Comparison of ENCODE assay signal across 8 cellular contexts in genomic region chr1:154327466-154328317, GRCh38. TPM values are rescaled to one million over a fixed set of nuclear protein-coding genes. Genes with fewer than 3 reads are reported as not detected.
DNase-seq lines count a peak whose midpoint lies in the region; ATAC-seq and TF ChIP-seq lines count a peak whose summit lies in the region.

No MANE protein-coding gene starts in this region.

- H3K9ac ChIP-seq in NT2/D1 (ENCODE audit: insufficient read length, low read depth), result peak overlapping the region; percentile 57

- WGBS in ectodermal cell, 2 experiments, result 64 to 67% methylated on average over 5 of the region's 5 CpGs

- H3K36me3 ChIP-seq in NT2/D1 (ENCODE audit: insufficient read depth, insufficient read length, low read length), result peaks cover 37% of the 10 kb centered on the region
- peaks cover 10% of the 10 kb centered on the region for H3K36me3 ChIP-seq in ectodermal cell (ENCODE audit: control insufficient read depth, insufficient read depth, low read length)
- no peaks in the 10 kb centered on the region for H3K36me3 ChIP-seq in neutrophil

- no peaks in the 10 kb centered on the region for H3K9me3 Mint-ChIP-seq in activated CD4-positive, alpha-beta T cell treated with anti-CD3 and anti-CD28 coated beads, Interleukin-2, amount 10 ng/mL, durations not matched to agents 24 days and 14 days

- intact Hi-C loops in activated CD4-positive, alpha-beta T cell treated with anti-CD3 and anti-CD28 coated beads, Interleukin-2, amount 10 ng/mL, durations not matched to agents 24 days and 14 days (cut with micrococcal nuclease), result loop anchor here (2.0 kb wide), 2 partner anchors 15 to 145 kb away; no protein-coding TSS in a partner anchor

- H3K4me3 ChIP-seq in NT2/D1 (ENCODE audit: insufficient read length, low read depth) (peak overlapping the region; percentile 16), ectodermal cell (ENCODE audit: insufficient read depth, low read depth, low read length) (peak overlapping the region; percentile 48), neutrophil (ENCODE audit: low read depth in 1 of 2, low read length in 1 of 2) (peak overlapping the region; percentile 37 to 52)

- H3K4me3 Mint-ChIP-seq in activated CD4-positive, alpha-beta T cell treated with anti-CD3 and anti-CD28 coated beads, Interleukin-2, amount 10 ng/mL, durations not matched to agents 24 days and 14 days, result peak overlapping the region; percentile 86

- H3K27me3 ChIP-seq in NT2/D1 (ENCODE audit: insufficient read depth, insufficient read length) (peaks cover 11% of the 10 kb centered on the region), ectodermal cell (ENCODE audit: control insufficient read depth, insufficient read depth, low read length, poor library complexity, severe bottlenecking) (no peaks in the 10 kb centered on the region), neutrophil (peaks cover 76% of the 10 kb centered on the region)

- TF ChIP-seq CTCF in neutrophil (IDR thresholded peaks at IDR 0.05), result no peak

- peaks cover 8% of the 10 kb centered on the region for H3K27me3 Mint-ChIP-seq in activated CD4-positive, alpha-beta T cell treated with anti-CD3 and anti-CD28 coated beads, Interleukin-2, amount 10 ng/mL, durations not matched to agents 24 days and 14 days

- H3K4me1 Mint-ChIP-seq in activated CD4-positive, alpha-beta T cell treated with anti-CD3 and anti-CD28 coated beads, Interleukin-2, amount 10 ng/mL, durations not matched to agents 24 days and 14 days, result peaks cover 54% of the 10 kb centered on the region

- ATAC-seq in HG03135 (IDR thresholded peaks at IDR 0.05; ENCODE audit: unreplicated experiment), result no peak

- H3K4me1 ChIP-seq in NT2/D1 (ENCODE audit: insufficient read depth, insufficient read length) (peaks cover 40% of the 10 kb centered on the region), ectodermal cell (ENCODE audit: control insufficient read depth, insufficient read depth, low read length) (peaks cover 28% of the 10 kb centered on the region), neutrophil (ENCODE audit: control insufficient read depth in 1 of 2, insufficient read depth in 1 of 2, low read depth in 1 of 2, low read length in 1 of 2) (peaks cover 47 to 69% of the 10 kb centered on the region in 2 experiments)

- DNase-seq in activated CD4-positive, alpha-beta T cell treated with anti-CD3 and anti-CD28 coated beads, Interleukin-2, amount 10 ng/mL, durations not matched to agents 24 days and 14 days, result peak; percentile 75
- no peak for DNase-seq in activated CD4-positive, alpha-beta T cell treated with anti-CD3 and anti-CD28 coated beads, Interleukin-2, amount 50 U/mL, for 4 hours
- no peak for DNase-seq in NT2/D1 (ENCODE audit: low read depth, low spot score)
- no peak for DNase-seq in A172 (ENCODE audit: low spot score)
- DNase-seq in mesenteric fat pad (ENCODE audit: low spot score), result no peak

- H3K36me3 Mint-ChIP-seq in activated CD4-positive, alpha-beta T cell treated with anti-CD3 and anti-CD28 coated beads, Interleukin-2, amount 10 ng/mL, durations not matched to agents 24 days and 14 days (ENCODE audit: low read depth), result peaks cover 26% of the 10 kb centered on the region

- no peak overlapping the region for H3K27ac ChIP-seq in ectodermal cell (ENCODE audit: insufficient read depth, low read depth, low read length, poor library complexity, severe bottlenecking)
- no peak overlapping the region for H3K27ac ChIP-seq in neutrophil

- H3K9me3 ChIP-seq in NT2/D1 (ENCODE audit: insufficient read depth, low read length) (no peaks in the 10 kb centered on the region), ectodermal cell (ENCODE audit: control insufficient read depth, low read length) (no peaks in the 10 kb centered on the region), neutrophil (no peaks in the 10 kb centered on the region)

- peak overlapping the region; percentile 79 for H3K27ac Mint-ChIP-seq in activated CD4-positive, alpha-beta T cell treated with anti-CD3 and anti-CD28 coated beads, Interleukin-2, amount 10 ng/mL, durations not matched to agents 24 days and 14 days

RNA-seq across cellular contexts. Expression of gene ATP8B2, which starts 2.4 kb away (rescaled TPM):
- total RNA-seq in activated CD4-positive, alpha-beta T cell treated with anti-CD3 and anti-CD28 coated beads, Interleukin-2, amount 10 ng/mL, durations not matched to agents 24 days and 14 days, result 49.4 and 49.6 TPM in 2 replicates
- polyA plus RNA-seq in ectodermal cell (2013, experiment 1 of 4), result 44.3 TPM
- 38.5 TPM for polyA plus RNA-seq in ectodermal cell (2013, experiment 2 of 4)
- 31.8 TPM for polyA plus RNA-seq in ectodermal cell (2013, experiment 3 of 4)
- 35.7 TPM for polyA plus RNA-seq in ectodermal cell (2013, experiment 4 of 4)
- total RNA-seq in A172 (2014; rRNA removed; shearing (Covaris generic)), result 93.9 and 129 TPM in 2 replicates
- total RNA-seq in mesenteric fat pad, result 38.7 TPM

RNA-seq across cellular contexts. Expression of gene AQP10, which starts 6.8 kb away (rescaled TPM):
- total RNA-seq in activated CD4-positive, alpha-beta T cell treated with anti-CD3 and anti-CD28 coated beads, Interleukin-2, amount 10 ng/mL, durations not matched to agents 24 days and 14 days, result not detected in 2 replicates
- polyA plus RNA-seq in ectodermal cell (2013, experiment 1 of 4), result not detected
- polyA plus RNA-seq in ectodermal cell (2013, experiment 2 of 4), result not detected
- polyA plus RNA-seq in ectodermal cell (2013, experiment 3 of 4), result not detected
- polyA plus RNA-seq in ectodermal cell (2013, experiment 4 of 4), result not detected
- total RNA-seq in A172 (2014; rRNA removed; shearing (Covaris generic)), result not detected in 2 replicates
- not detected for total RNA-seq in mesenteric fat pad

RNA-seq across cellular contexts. Expression of gene HAX1, which starts 55.3 kb away (rescaled TPM):
- total RNA-seq in activated CD4-positive, alpha-beta T cell treated with anti-CD3 and anti-CD28 coated beads, Interleukin-2, amount 10 ng/mL, durations not matched to agents 24 days and 14 days, result 114 and 118 TPM in 2 replicates
- polyA plus RNA-seq in ectodermal cell (2013, experiment 1 of 4), result 72.0 TPM
- polyA plus RNA-seq in ectodermal cell (2013, experiment 2 of 4), result 67.4 TPM
- 60.4 TPM for polyA plus RNA-seq in ectodermal cell (2013, experiment 3 of 4)
- polyA plus RNA-seq in ectodermal cell (2013, experiment 4 of 4), result 77.4 TPM
- total RNA-seq in A172 (2014; rRNA removed; shearing (Covaris generic)), result 210 and 220 TPM in 2 replicates
- 81.6 TPM for total RNA-seq in mesenteric fat pad
